In the genomic region with DNA sequence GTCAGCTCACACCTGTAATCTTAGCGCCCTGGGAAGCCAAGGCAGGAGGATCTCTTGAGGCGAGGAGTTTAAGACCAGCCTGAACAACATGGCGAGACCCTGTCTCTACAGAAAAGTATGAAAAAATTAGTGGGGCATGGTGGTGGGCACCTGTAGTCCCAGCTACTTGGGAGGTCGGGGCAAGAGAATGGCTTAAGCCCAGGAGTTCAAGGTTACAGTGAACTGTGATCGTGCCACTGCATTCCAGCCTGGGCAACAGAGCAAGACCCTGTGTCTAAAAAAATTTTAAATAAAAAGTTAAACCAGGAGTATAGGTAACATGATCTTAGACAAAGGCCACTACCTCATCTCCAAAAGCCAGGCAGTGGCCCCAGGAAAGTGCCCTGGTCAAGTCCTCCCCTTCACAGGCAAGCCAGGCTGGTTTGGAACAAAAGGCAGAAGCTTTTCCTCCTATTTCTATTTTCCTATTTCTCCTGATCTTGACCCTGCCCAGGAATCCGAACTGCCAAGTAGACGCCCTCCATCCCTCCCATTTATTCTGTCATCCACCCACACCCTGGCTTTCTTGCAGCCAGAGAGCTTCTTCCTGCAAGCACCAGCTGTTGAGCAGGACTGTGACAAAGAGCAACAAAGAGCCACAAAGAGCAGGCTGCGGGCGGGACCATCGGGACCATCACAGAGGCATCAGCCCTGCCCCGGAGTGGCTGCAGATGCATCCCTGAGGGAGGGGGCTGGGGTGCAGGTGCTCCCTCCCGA, we compare ENCODE assay signal across 11 cellular contexts.
DNase-seq lines count a peak whose midpoint lies in the region; ATAC-seq, FAIRE-seq and TF ChIP-seq lines count a peak whose summit lies in the region.
"Had no signal": no experiment of that assay in that cellular context is flagged by ENCODE, and none has a peak within 500 bp of the region (broad histone marks: within the 10 kb centered on the region; RNA-seq: fewer than 3 reads in every experiment).

No MANE protein-coding gene starts in this region.

- no peak for FAIRE-seq in kidney (lab: Jason Lieb, UNC)

- H3K9ac ChIP-seq in colonic mucosa (ENCODE audit: low read depth in 2 of 2, low read length in 2 of 2) = peak overlapping the region in 1 of 2 donors; percentile 6
- no peak overlapping the region for H3K9ac ChIP-seq in kidney (ENCODE audit: low read length in 2 of 2)
- H3K9ac ChIP-seq: KMS-11 had no signal

- H3K27ac ChIP-seq in colonic mucosa (peak overlapping the region; percentile 81), kidney (ENCODE audit: low read depth in 2 of 2, low read length in 2 of 2) (peak overlapping the region; percentile 56 to 61), breast epithelium (peak overlapping the region in 1 of 2 donors; percentile 39)
- H3K27ac ChIP-seq: KMS-11 had no signal

- H3K4me1 Mint-ChIP-seq in progenitor cell of endocrine pancreas (ENCODE audit: low read depth) = peaks cover 66% of the 10 kb centered on the region

- DNase-seq in ELF-1 (ENCODE audit: low read depth, low spot score) = peak; percentile 61
- peak; percentile 75 for DNase-seq in colonic mucosa
- no peak for DNase-seq in kidney
- DNase-seq in progenitor cell of endocrine pancreas (ENCODE audit: low spot score, unreplicated experiment) = no peak
- no peak for DNase-seq in AG08396 (ENCODE audit: low spot score)
- no peak for DNase-seq in breast epithelium (ENCODE audit: low spot score in 2 of 2)
- DNase-seq in KBM-7 = no peak
- DNase-seq: AML-193, NCI-H187 treated with DMSO at 0.1 percent for 48 hours had no signal

- intact Hi-C loops in colonic mucosa (cut with DNase I) = no loop called here
- intact Hi-C loops in kidney (cut with DNase I) = no loop called here
- intact Hi-C loops in breast epithelium (cut with DNase I; ENCODE audit: low total_unique reads) = no loop called here

- H3K4me3 Mint-ChIP-seq in progenitor cell of endocrine pancreas (ENCODE audit: low read depth) = peak overlapping the region; percentile 88

- no peaks in the 10 kb centered on the region for H3K36me3 ChIP-seq in colonic mucosa
- no peaks in the 10 kb centered on the region for H3K36me3 ChIP-seq in kidney (ENCODE audit: control insufficient read depth in 1 of 2, insufficient read depth in 2 of 2, low read length in 2 of 2)
- no peaks in the 10 kb centered on the region for H3K36me3 ChIP-seq in breast epithelium

- in situ Hi-C loops in KBM-7 (cut with MboI; ENCODE audit: low pct_unique_long_range_greater_than_20kb, low sequenced_read_pairs) = no loop called here

- ATAC-seq in GM21360 (IDR thresholded peaks at IDR 0.05; ENCODE audit: unreplicated experiment) = no peak

- peaks cover 6% of the 10 kb centered on the region for H3K9me3 Mint-ChIP-seq in progenitor cell of endocrine pancreas (ENCODE audit: low read depth)

- TF ChIP-seq CTCF in colonic mucosa (IDR thresholded peaks at IDR 0.05) (no peak), kidney (IDR thresholded peaks at IDR 0.05; ENCODE audit: borderline replicate concordance, extremely low read depth, insufficient read depth) (no peak), progenitor cell of endocrine pancreas (IDR thresholded peaks at IDR 0.05; ENCODE audit: unreplicated experiment) (no peak), breast epithelium (IDR thresholded peaks at IDR 0.05) (no peak)

- H3K9me3 ChIP-seq in colonic mucosa = no peaks in the 10 kb centered on the region
- H3K9me3 ChIP-seq in kidney (ENCODE audit: control insufficient read depth in 1 of 2, low read length in 2 of 2) = no peaks in the 10 kb centered on the region
- H3K9me3 ChIP-seq in breast epithelium = no peaks in the 10 kb centered on the region

- H3K4me3 ChIP-seq in colonic mucosa (no peak overlapping the region), kidney (ENCODE audit: low read length in 2 of 2) (no peak overlapping the region), breast epithelium (no peak overlapping the region)

- H3K36me3 Mint-ChIP-seq in progenitor cell of endocrine pancreas (ENCODE audit: insufficient read depth) = peaks cover 5% of the 10 kb centered on the region

- H3K27ac Mint-ChIP-seq in progenitor cell of endocrine pancreas = peak overlapping the region; percentile 95

- no peak for TF ChIP-seq POLR2A in breast epithelium (IDR thresholded peaks at IDR 0.05)

- H3K27me3 ChIP-seq in colonic mucosa (peaks cover 4% of the 10 kb centered on the region), breast epithelium (peaks cover 0 to 3% of the 10 kb centered on the region in 2 donors)

- peaks cover 18% of the 10 kb centered on the region for H3K4me1 ChIP-seq in colonic mucosa
- H3K4me1 ChIP-seq in kidney (ENCODE audit: control insufficient read depth in 1 of 2, insufficient read depth in 1 of 2, low read depth in 1 of 2, low read length in 2 of 2) = peaks cover 13 to 28% of the 10 kb centered on the region in 2 donors
- peaks cover 0 to 9% of the 10 kb centered on the region in 2 donors for H3K4me1 ChIP-seq in breast epithelium

- no peaks in the 10 kb centered on the region for H3K27me3 Mint-ChIP-seq in progenitor cell of endocrine pancreas

Comparison
In these comparisons a context has a peak if more than half of its experiments do, and no peak if none do; other contexts are left out.
1. DNase-seq: peak in ELF-1 (single experiment) and colonic mucosa (single experiment); none in kidney (single experiment), progenitor cell of endocrine pancreas (single experiment), AG08396 (single experiment), breast epithelium (0 of 2) and KBM-7 (single experiment).